ENCODE assay signal across 10 cellular contexts in genomic region chr22:45905326-45905923, GRCh38.
"Had no signal": no experiment of that assay in that cellular context is flagged by ENCODE, and none has a peak within 500 bp of the region (broad histone marks: within the 10 kb centered on the region; RNA-seq: fewer than 3 reads in every experiment).

No MANE protein-coding gene starts in this region.

- DNase-seq: activated naive CD4-positive, alpha-beta T cell treated with anti-CD3 and anti-CD28 coated beads, Interleukin-2, amount 50 U/mL, for 16 hours; activated T-cell treated with anti-CD3 and anti-CD28 coated beads, Interleukin-2, amount 50 U/mL, for 1 hour; pancreas had no signal

- H3K9me3 Mint-ChIP-seq: brain; central memory CD8-positive, alpha-beta T cell; nephron; stimulated activated effector memory CD8-positive, alpha-beta T cell treated with anti-CD3 and anti-CD28 coated beads, Interleukin-12 subunit alpha, Interleukin-12 subunit beta, amount 100 ng/mL, for 72 hours had no signal

- H3K4me3 Mint-ChIP-seq: central memory CD8-positive, alpha-beta T cell; nephron; stimulated activated effector memory CD8-positive, alpha-beta T cell treated with anti-CD3 and anti-CD28 coated beads, Interleukin-12 subunit alpha, Interleukin-12 subunit beta, amount 100 ng/mL, for 72 hours had no signal

- H3K4me1 ChIP-seq: pancreas had no signal

- H3K4me1 Mint-ChIP-seq: central memory CD8-positive, alpha-beta T cell; nephron; stimulated activated effector memory CD8-positive, alpha-beta T cell treated with anti-CD3 and anti-CD28 coated beads, Interleukin-12 subunit alpha, Interleukin-12 subunit beta, amount 100 ng/mL, for 72 hours had no signal

- H3K27ac Mint-ChIP-seq: nephron; stimulated activated effector memory CD8-positive, alpha-beta T cell treated with anti-CD3 and anti-CD28 coated beads, Interleukin-12 subunit alpha, Interleukin-12 subunit beta, amount 100 ng/mL, for 72 hours had no signal

- H3K27me3 ChIP-seq: pancreas, vagina had no signal

- H3K4me3 ChIP-seq: pancreas, tibial nerve, vagina had no signal

- H3K36me3 Mint-ChIP-seq: brain; stimulated activated effector memory CD8-positive, alpha-beta T cell treated with anti-CD3 and anti-CD28 coated beads, Interleukin-12 subunit alpha, Interleukin-12 subunit beta, amount 100 ng/mL, for 72 hours had no signal

- H3K27ac ChIP-seq: vagina had no signal

- ATAC-seq: stimulated activated effector memory CD8-positive, alpha-beta T cell treated with anti-CD3 and anti-CD28 coated beads, Interleukin-12 subunit alpha, Interleukin-12 subunit beta, amount 100 ng/mL, for 72 hours had no signal

- H3K9me3 ChIP-seq: heart left ventricle, pancreas, tibial nerve, vagina had no signal

- H3K36me3 ChIP-seq: heart left ventricle, pancreas, tibial nerve, vagina had no signal
